1 cellular context compared by ENCODE assay signal in the genomic region with DNA sequence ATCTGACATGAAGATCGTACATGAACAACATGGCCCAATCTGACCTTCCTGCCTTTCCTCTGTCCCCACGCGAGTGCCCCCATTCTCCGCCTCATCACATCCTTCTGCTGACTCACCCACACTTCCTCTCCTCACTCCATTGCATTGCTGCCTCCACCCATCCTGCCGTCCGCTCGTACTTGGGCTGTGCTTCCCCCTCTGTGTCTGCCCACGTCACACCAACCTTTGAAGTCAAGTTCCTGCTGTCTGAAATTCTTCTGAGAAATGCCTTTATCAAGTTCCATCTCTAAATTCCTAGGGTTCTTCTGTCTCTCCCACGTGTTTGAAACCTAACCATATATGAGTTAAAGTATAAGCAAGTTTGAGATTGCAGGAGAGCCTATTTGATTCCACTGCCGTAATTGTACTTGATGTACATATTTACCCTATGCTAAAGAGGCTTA.
TF ChIP-seq lines count a peak whose summit lies in the region.

No MANE protein-coding gene starts in this region.

TF ChIP-seq in WTC11, 78 proteins besides CTCF, POLR2A, EP300 and RAD21 (continued from another document):
- TF ChIP-seq, protein P1, sequence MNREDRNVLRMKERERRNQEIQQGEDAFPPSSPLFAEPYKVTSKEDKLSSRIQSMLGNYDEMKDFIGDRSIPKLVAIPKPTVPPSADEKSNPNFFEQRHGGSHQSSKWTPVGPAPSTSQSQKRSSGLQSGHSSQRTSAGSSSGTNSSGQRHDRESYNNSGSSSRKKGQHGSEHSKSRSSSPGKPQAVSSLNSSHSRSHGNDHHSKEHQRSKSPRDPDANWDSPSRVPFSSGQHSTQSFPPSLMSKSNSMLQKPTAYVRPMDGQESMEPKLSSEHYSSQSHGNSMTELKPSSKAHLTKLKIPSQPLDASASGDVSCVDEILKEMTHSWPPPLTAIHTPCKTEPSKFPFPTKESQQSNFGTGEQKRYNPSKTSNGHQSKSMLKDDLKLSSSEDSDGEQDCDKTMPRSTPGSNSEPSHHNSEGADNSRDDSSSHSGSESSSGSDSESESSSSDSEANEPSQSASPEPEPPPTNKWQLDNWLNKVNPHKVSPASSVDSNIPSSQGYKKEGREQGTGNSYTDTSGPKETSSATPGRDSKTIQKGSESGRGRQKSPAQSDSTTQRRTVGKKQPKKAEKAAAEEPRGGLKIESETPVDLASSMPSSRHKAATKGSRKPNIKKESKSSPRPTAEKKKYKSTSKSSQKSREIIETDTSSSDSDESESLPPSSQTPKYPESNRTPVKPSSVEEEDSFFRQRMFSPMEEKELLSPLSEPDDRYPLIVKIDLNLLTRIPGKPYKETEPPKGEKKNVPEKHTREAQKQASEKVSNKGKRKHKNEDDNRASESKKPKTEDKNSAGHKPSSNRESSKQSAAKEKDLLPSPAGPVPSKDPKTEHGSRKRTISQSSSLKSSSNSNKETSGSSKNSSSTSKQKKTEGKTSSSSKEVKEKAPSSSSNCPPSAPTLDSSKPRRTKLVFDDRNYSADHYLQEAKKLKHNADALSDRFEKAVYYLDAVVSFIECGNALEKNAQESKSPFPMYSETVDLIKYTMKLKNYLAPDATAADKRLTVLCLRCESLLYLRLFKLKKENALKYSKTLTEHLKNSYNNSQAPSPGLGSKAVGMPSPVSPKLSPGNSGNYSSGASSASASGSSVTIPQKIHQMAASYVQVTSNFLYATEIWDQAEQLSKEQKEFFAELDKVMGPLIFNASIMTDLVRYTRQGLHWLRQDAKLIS (CRISPR knock-in tag; IDR thresholded peaks at IDR 0.05; ENCODE audit: borderline replicate concordance), result no peak
- TF ChIP-seq ZNF121 (CRISPR knock-in tag; IDR thresholded peaks at IDR 0.05) (no peak), EMX1 (CRISPR knock-in tag; IDR thresholded peaks at IDR 0.05) (no peak)
- TF ChIP-seq, protein P2, sequence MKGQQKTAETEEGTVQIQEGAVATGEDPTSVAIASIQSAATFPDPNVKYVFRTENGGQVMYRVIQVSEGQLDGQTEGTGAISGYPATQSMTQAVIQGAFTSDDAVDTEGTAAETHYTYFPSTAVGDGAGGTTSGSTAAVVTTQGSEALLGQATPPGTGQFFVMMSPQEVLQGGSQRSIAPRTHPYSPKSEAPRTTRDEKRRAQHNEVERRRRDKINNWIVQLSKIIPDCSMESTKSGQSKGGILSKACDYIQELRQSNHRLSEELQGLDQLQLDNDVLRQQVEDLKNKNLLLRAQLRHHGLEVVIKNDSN (CRISPR knock-in tag; IDR thresholded peaks at IDR 0.05), result no peak
